22 cellular contexts compared by ENCODE assay signal in the genomic region with DNA sequence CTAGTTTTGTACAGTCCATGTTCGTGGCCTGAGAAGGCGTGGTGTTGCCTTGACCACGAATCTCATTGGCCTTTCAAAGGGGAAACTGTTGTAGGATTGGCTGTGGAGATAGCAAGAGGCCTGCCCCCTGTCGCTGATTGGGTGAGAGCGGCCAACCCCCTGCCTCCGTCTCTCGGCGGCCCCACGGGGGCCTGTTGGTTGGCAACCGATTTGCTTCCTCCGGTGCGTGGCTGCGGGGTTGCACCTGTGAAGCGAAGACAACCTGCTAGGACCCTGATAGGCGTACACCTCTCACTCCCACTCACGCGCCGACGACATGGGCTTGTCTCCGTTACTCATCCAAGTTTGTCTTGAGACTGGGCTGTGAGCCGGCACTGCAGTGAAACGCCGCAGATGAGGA. TPM values are rescaled to one million over a fixed set of nuclear protein-coding genes. Genes with fewer than 3 reads are reported as not detected.
DNase-seq lines count a peak whose midpoint lies in the region; ATAC-seq, FAIRE-seq and TF ChIP-seq lines count a peak whose summit lies in the region.
"Had no signal": no experiment of that assay in that cellular context is flagged by ENCODE, and none has a peak within 500 bp of the region (broad histone marks: within the 10 kb centered on the region; RNA-seq: fewer than 3 reads in every experiment).

A gene with protein sequence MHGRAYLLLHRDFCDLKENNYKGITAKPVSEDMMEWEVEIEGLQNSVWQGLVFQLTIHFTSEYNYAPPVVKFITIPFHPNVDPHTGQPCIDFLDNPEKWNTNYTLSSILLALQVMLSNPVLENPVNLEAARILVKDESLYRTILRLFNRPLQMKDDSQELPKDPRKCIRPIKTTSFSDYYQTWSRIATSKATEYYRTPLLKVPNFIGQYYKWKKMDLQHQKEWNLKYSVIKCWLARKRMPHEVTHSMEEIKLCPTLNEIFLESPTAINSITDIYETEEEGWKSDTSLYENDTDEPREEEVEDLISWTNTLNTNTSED (plus strand): TSS at position 204 of the 400 bp plus-strand sequence. CDS start 428 bp downstream, outside the sequence.

- H3K36me3 ChIP-seq in PC-3 (ENCODE audit: low read depth, low read length) (no peaks in the 10 kb centered on the region), astrocyte (ENCODE audit: insufficient read depth, low read length) (no peaks in the 10 kb centered on the region), testis (ENCODE audit: low read depth, missing control alignments) (no peaks in the 10 kb centered on the region)
- H3K36me3 ChIP-seq: HAP-1 had no signal

- no peaks in the 10 kb centered on the region for H3K4me1 Mint-ChIP-seq in astrocyte (ENCODE audit: low read depth, unreplicated experiment)
- no peaks in the 10 kb centered on the region for H3K4me1 Mint-ChIP-seq in glutamatergic neuron (ENCODE audit: low read depth, unreplicated experiment)

- POLR2A ChIA-PET in PC-3 (lab: Charles Lee; ENCODE audit: unreplicated experiment): no interaction called here
- POLR2A ChIA-PET in RWPE1 (lab: Yijun Ruan, JAX; ENCODE audit: low non-redundant PET): no interaction called here

- H3K27ac ChIP-seq in PC-3 (ENCODE audit: low read length) (no peak within 1 kb of the TSS), astrocyte (ENCODE audit: low read depth, low read length) (no peak within 1 kb of the TSS), testis (no peak within 1 kb of the TSS), RWPE1 (no peak within 1 kb of the TSS)

- no peak for TF ChIP-seq POLR2A in testis (IDR thresholded peaks at IDR 0.05)

- H4K20me1 ChIP-seq in PC-3 (ENCODE audit: low read length) (no peaks in the 10 kb centered on the region), astrocyte (ENCODE audit: insufficient read depth, low read length) (no peaks in the 10 kb centered on the region)

- no peaks in the 10 kb centered on the region for H3F3A ChIP-seq in PC-3 (ENCODE audit: low read length, unreplicated experiment)

- H3K4me1 ChIP-seq in PC-3 (ENCODE audit: insufficient read depth, low read length) (no peaks in the 10 kb centered on the region), astrocyte (ENCODE audit: insufficient read depth, low read length) (no peaks in the 10 kb centered on the region), testis (no peaks in the 10 kb centered on the region)
- H3K4me1 ChIP-seq: HAP-1 had no signal

- H3K27ac Mint-ChIP-seq in astrocyte (ENCODE audit: unreplicated experiment): no peak within 1 kb of the TSS
- peak within 1 kb of the TSS; percentile 9 for H3K27ac Mint-ChIP-seq in glutamatergic neuron (ENCODE audit: unreplicated experiment)
- H3K27ac Mint-ChIP-seq: CD4-positive, alpha-beta memory T cell; HFFc6 had no signal

- H3K27me3 ChIP-seq in PC-3 (ENCODE audit: low read length) (no peaks in the 10 kb centered on the region), astrocyte (ENCODE audit: insufficient read depth, low read length) (no peaks in the 10 kb centered on the region), testis (no peaks in the 10 kb centered on the region)

- H3K9me3 Mint-ChIP-seq in astrocyte (ENCODE audit: unreplicated experiment): peaks cover 3% of the 10 kb centered on the region
- H3K9me3 Mint-ChIP-seq in glutamatergic neuron (ENCODE audit: unreplicated experiment): peaks cover 7% of the 10 kb centered on the region
- H3K9me3 Mint-ChIP-seq: HFFc6 had no signal

- no peak for FAIRE-seq in astrocyte (lab: Jason Lieb, UNC)
- FAIRE-seq: G401.6, GM12878, GM19239, H54 had no signal

- no peaks in the 10 kb centered on the region for H3K9me2 ChIP-seq in PC-3 (replicated peaks; ENCODE audit: low read length)

- H3K27me3 Mint-ChIP-seq in astrocyte (ENCODE audit: low read depth, unreplicated experiment) (no peaks in the 10 kb centered on the region), glutamatergic neuron (ENCODE audit: unreplicated experiment) (no peaks in the 10 kb centered on the region)

- H3K4me2 ChIP-seq in PC-3 (ENCODE audit: low read length): no peak within 1 kb of the TSS
- H3K4me2 ChIP-seq in astrocyte (ENCODE audit: low read length): no peak within 1 kb of the TSS

- TF ChIP-seq CTCF in PC-3 (conservative IDR thresholded peaks at IDR 0.05; ENCODE audit: low read depth, low read length) (no peak), astrocyte (IDR thresholded peaks at IDR 0.05; ENCODE audit: insufficient read depth, low read depth, low read length) (no peak), glutamatergic neuron (IDR thresholded peaks at IDR 0.05; ENCODE audit: partially characterized antibody, unreplicated experiment) (no peak), testis (IDR thresholded peaks at IDR 0.05) (no peak), RWPE1 (conservative IDR thresholded peaks at IDR 0.05; ENCODE audit: low read depth) (no peak)

- ATAC-seq in PC-3: no peak
- ATAC-seq: GM12878 had no signal

- DNase-seq in PC-3 (no peak), astrocyte (ENCODE audit: low read depth) (no peak), glutamatergic neuron (no peak), testis (peak; percentile 75), RWPE1 (ENCODE audit: low spot score) (no peak), ureter (ENCODE audit: low spot score) (no peak), HK-2 (ENCODE audit: unreplicated experiment) (no peak)
- DNase-seq: Calu3; CD4-positive, alpha-beta memory T cell; COR-L47; DMS53; DND-41; GOT3; HFFc6 had no signal

- H2AFZ ChIP-seq in PC-3 (ENCODE audit: low read length) (0 out of 2 replicates have a peak within 1 kb of the TSS, but pooled peaks have one; percentile 14), astrocyte (ENCODE audit: low read depth, low read length) (peak within 1 kb of the TSS; percentile 18)

- H3K4me3 Mint-ChIP-seq in astrocyte (ENCODE audit: unreplicated experiment): no peak within 1 kb of the TSS
- no peak within 1 kb of the TSS for H3K4me3 Mint-ChIP-seq in glutamatergic neuron (ENCODE audit: unreplicated experiment)
- H3K4me3 Mint-ChIP-seq: CD4-positive, alpha-beta memory T cell; HFFc6 had no signal

- BruUV-seq in PC-3 (replicated peaks; lab: Mats Ljungman, UMichigan): no TSS peak

- intact Hi-C loops in PC-3 (cut with micrococcal nuclease) (no loop called here), testis (cut with DNase I; ENCODE audit: low total_unique reads) (no loop called here)

- CTCF ChIA-PET in PC-3 (lab: Charles Lee): no interaction called here
- CTCF ChIA-PET in RWPE1 (lab: Yijun Ruan, JAX): no interaction called here

- WGBS in testis, 2 donors: 35 to 80% methylated on average over 12 to 23 of the region's 23 CpGs

- no peaks in the 10 kb centered on the region for H3K9me3 ChIP-seq in PC-3 (ENCODE audit: low read length)
- peaks cover 3% of the 10 kb centered on the region for H3K9me3 ChIP-seq in astrocyte (ENCODE audit: insufficient read depth, low read depth, low read length)
- no peaks in the 10 kb centered on the region for H3K9me3 ChIP-seq in testis
- H3K9me3 ChIP-seq: HAP-1 had no signal

- H3K9ac ChIP-seq in PC-3 (ENCODE audit: low read length) (no peak within 1 kb of the TSS), astrocyte (ENCODE audit: low read length) (no peak within 1 kb of the TSS)

- no peaks in the 10 kb centered on the region for H3K79me2 ChIP-seq in PC-3 (ENCODE audit: low read length)
- H3K79me2 ChIP-seq in astrocyte (ENCODE audit: insufficient read depth, low read length): no peaks in the 10 kb centered on the region

- H3K4me3 ChIP-seq in PC-3 (ENCODE audit: low read length) (no peak within 1 kb of the TSS), astrocyte (ENCODE audit: insufficient read depth, low read depth, low read length) (no peak within 1 kb of the TSS), testis (peak within 1 kb of the TSS in 1 of 2 donors; percentile 39)
- H3K4me3 ChIP-seq: GM12878, HAP-1 had no signal

- H3K36me3 Mint-ChIP-seq in astrocyte (ENCODE audit: low read depth, unreplicated experiment): peaks cover 2% of the 10 kb centered on the region
- H3K36me3 Mint-ChIP-seq in glutamatergic neuron (ENCODE audit: unreplicated experiment): peaks cover 14% of the 10 kb centered on the region
- H3K36me3 Mint-ChIP-seq: CD4-positive, alpha-beta memory T cell had no signal

RNA-seq across cellular contexts. Expression of the gene that starts here (rescaled TPM):
- not detected in 2 replicates for total RNA-seq in PC-3 (2014; rRNA removed)
- total RNA-seq in astrocyte: not detected in 2 replicates
- total RNA-seq in glutamatergic neuron (ENCODE audit: unreplicated experiment): not detected
- 10 to 100 TPM; 16.9 to 31.6 TPM for total RNA-seq in testis
- polyA plus RNA-seq in testis (ENCODE audit: insufficient read depth, low read depth, low replicate concordance): 72.2 TPM
- not detected for total RNA-seq in ureter
- total RNA-seq: A172; A673; Calu3; CD4-positive, alpha-beta memory T cell; GM12878; HFFc6 had no signal
- polyA plus RNA-seq: BJ; CD4-positive, alpha-beta memory T cell; GM12878 had no signal

Comparison
In these comparisons a context has a peak if more than half of its experiments do, and no peak if none do; other contexts are left out.
1. RNA of the gene that starts here (total RNA-seq): 16.9 to 31.6 TPM in testis; not detected in glutamatergic neuron (single experiment), not detected in PC-3, not detected in astrocyte and not detected in ureter (single experiment); every median in the first group is over 10 times any median in the second.